In genomic region chr16:19696312-19696711, GRCh38 we compare ENCODE assay signal across 8 cellular contexts. TPM values are rescaled to one million over a fixed set of nuclear protein-coding genes. Genes with fewer than 3 reads are reported as not detected.
DNase-seq lines count a peak whose midpoint lies in the region; ATAC-seq and TF ChIP-seq lines count a peak whose summit lies in the region.

No MANE protein-coding gene starts in this region.

- in situ Hi-C loops in transverse colon (cut with MboI; ENCODE audit: low pct_ligation_motif_present in 1 of 4, low pct_unique_long_range_greater_than_20kb in 1 of 4, low sequenced_read_pairs in 3 of 4) = loop anchor here in 1 of 4 donors (25.0 kb wide), 1 partner anchor 109 kb away; no protein-coding TSS in a partner anchor

- intact Hi-C loops in activated CD4-positive, alpha-beta T cell treated with anti-CD3 and anti-CD28 coated beads, Interleukin-2, amount 10 ng/mL, durations not matched to agents 24 days and 14 days (cut with micrococcal nuclease) = no loop called here
- intact Hi-C loops in transverse colon (cut with DNase I; ENCODE audit: low total_unique reads) = no loop called here

- no peak for ATAC-seq in HG03280 (IDR thresholded peaks at IDR 0.05; ENCODE audit: unreplicated experiment)

- 13% methylated on average over 6 to 10 of the region's 10 CpGs for WGBS in transverse colon (ENCODE audit: low coverage in 1 of 2), 2 donors

- H3K9me3 ChIP-seq in duodenal mucosa (ENCODE audit: control insufficient read depth in 1 of 2, low read length in 2 of 2) = no peaks in the 10 kb centered on the region
- no peaks in the 10 kb centered on the region for H3K9me3 ChIP-seq in transverse colon

- H3K27me3 ChIP-seq in duodenal mucosa (ENCODE audit: control insufficient read depth in 1 of 2, insufficient read depth in 2 of 2, low read length in 2 of 2) = no peaks in the 10 kb centered on the region
- no peaks in the 10 kb centered on the region for H3K27me3 ChIP-seq in transverse colon

- H3K4me3 ChIP-seq in duodenal mucosa (ENCODE audit: low read depth in 1 of 2, low read length in 2 of 2) (peak overlapping the region in 1 of 2 donors; percentile 5), transverse colon (no peak overlapping the region)

- DNase-seq in CD1c-positive myeloid dendritic cell (ENCODE audit: extremely low spot score) (peak; percentile 48), NCI-H2081 (lab: John Stamatoyannopoulos, UW) (peak; percentile 80 to 92), myocyte (ENCODE audit: low read depth) (peak; percentile 92), transverse colon (peak; percentile 92), HK-2 (ENCODE audit: unreplicated experiment) (no peak)
- DNase-seq in activated CD4-positive, alpha-beta T cell treated with anti-CD3 and anti-CD28 coated beads, Interleukin-2, amount 10 ng/mL, durations not matched to agents 24 days and 14 days = peak; percentile 79

- TF ChIP-seq POLR2A in transverse colon (IDR thresholded peaks at IDR 0.05) = no peak

- no peaks in the 10 kb centered on the region for H3K27me3 Mint-ChIP-seq in activated CD4-positive, alpha-beta T cell treated with anti-CD3 and anti-CD28 coated beads, Interleukin-2, amount 10 ng/mL, durations not matched to agents 24 days and 14 days

- H3K27ac Mint-ChIP-seq in activated CD4-positive, alpha-beta T cell treated with anti-CD3 and anti-CD28 coated beads, Interleukin-2, amount 10 ng/mL, durations not matched to agents 24 days and 14 days = peak overlapping the region; percentile 15

- H3K4me1 Mint-ChIP-seq in activated CD4-positive, alpha-beta T cell treated with anti-CD3 and anti-CD28 coated beads, Interleukin-2, amount 10 ng/mL, durations not matched to agents 24 days and 14 days = peaks cover 21% of the 10 kb centered on the region

- TF ChIP-seq CTCF in transverse colon (IDR thresholded peaks at IDR 0.05) = no peak

- H3K27ac ChIP-seq in duodenal mucosa (ENCODE audit: low read depth, low read length) (peak overlapping the region; percentile 30), transverse colon (peak overlapping the region; percentile 71 to 80 (median 77))

- H3K4me3 Mint-ChIP-seq in activated CD4-positive, alpha-beta T cell treated with anti-CD3 and anti-CD28 coated beads, Interleukin-2, amount 10 ng/mL, durations not matched to agents 24 days and 14 days = peak overlapping the region; percentile 19

- H3K4me1 ChIP-seq in duodenal mucosa (ENCODE audit: control insufficient read depth in 1 of 2, insufficient read depth in 2 of 2, low read length in 2 of 2) (peaks cover 39 to 46% of the 10 kb centered on the region in 2 donors), transverse colon (peaks cover 24 to 62% (median 44%) of the 10 kb centered on the region in 4 donors)

- peaks cover 16 to 22% of the 10 kb centered on the region in 2 donors for H3K36me3 ChIP-seq in duodenal mucosa (ENCODE audit: control insufficient read depth in 1 of 2, insufficient read depth in 2 of 2, low read length in 2 of 2)
- peaks cover 0 to 10% (median 0%) of the 10 kb centered on the region in 4 donors for H3K36me3 ChIP-seq in transverse colon

- no peak for TF ChIP-seq EP300 in transverse colon (IDR thresholded peaks at IDR 0.05; ENCODE audit: low read depth)

- peaks cover 34% of the 10 kb centered on the region for H3K36me3 Mint-ChIP-seq in activated CD4-positive, alpha-beta T cell treated with anti-CD3 and anti-CD28 coated beads, Interleukin-2, amount 10 ng/mL, durations not matched to agents 24 days and 14 days (ENCODE audit: low read depth)

- H3K9me3 Mint-ChIP-seq in activated CD4-positive, alpha-beta T cell treated with anti-CD3 and anti-CD28 coated beads, Interleukin-2, amount 10 ng/mL, durations not matched to agents 24 days and 14 days = no peaks in the 10 kb centered on the region

- H3K9ac ChIP-seq in duodenal mucosa (ENCODE audit: low read depth in 1 of 2, low read length in 2 of 2) = no peak overlapping the region

RNA-seq across cellular contexts. Expression of gene KNOP1, which starts 21.7 kb away (rescaled TPM):
- 36.9 and 37.0 TPM in 2 replicates for total RNA-seq in activated CD4-positive, alpha-beta T cell treated with anti-CD3 and anti-CD28 coated beads, Interleukin-2, amount 10 ng/mL, durations not matched to agents 24 days and 14 days
- 22.1 and 22.6 TPM in 2 replicates for total RNA-seq in myocyte
- polyA plus RNA-seq in myocyte (2012) = 25.2 TPM
- total RNA-seq in transverse colon = 10 to 100 TPM in 3 of 4 donors, 1 to 10 TPM in 1; 4.4 to 25.8 (median 12.7) TPM

RNA-seq across cellular contexts. Expression of gene IQCK, which starts 21.8 kb away (rescaled TPM):
- 1.0 and 2.0 TPM in 2 replicates for total RNA-seq in activated CD4-positive, alpha-beta T cell treated with anti-CD3 and anti-CD28 coated beads, Interleukin-2, amount 10 ng/mL, durations not matched to agents 24 days and 14 days
- total RNA-seq in myocyte = 24.6 and 26.3 TPM in 2 replicates
- 11.7 TPM for polyA plus RNA-seq in myocyte (2012)
- total RNA-seq in transverse colon = 10 to 100 TPM in 3 of 4 donors, 1 to 10 TPM in 1; 8.3 to 18.2 (median 12.7) TPM
